Comparison of ENCODE assay signal across 23 cellular contexts in the genomic region with DNA sequence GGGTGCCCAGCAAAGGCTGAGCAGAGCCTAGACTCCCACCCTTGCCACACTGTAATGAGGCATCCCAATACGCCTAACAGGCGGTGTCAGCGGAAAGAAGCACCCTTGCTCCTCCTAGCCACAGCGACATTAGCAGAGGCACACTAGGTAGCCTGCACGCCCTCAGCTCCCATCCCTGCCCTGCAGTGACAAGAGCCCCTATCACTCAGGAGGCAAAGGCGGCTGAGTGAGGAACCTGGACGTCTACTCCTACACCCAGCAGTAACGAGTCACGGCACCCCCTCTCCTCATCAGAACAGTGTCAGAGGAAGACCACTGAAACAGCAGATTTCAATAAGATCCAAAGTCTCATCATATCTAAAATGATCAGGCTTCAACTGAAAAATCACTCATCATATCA. TPM values are rescaled to one million over a fixed set of nuclear protein-coding genes. Genes with fewer than 3 reads are reported as not detected.
DNase-seq lines count a peak whose midpoint lies in the region; ATAC-seq, FAIRE-seq and TF ChIP-seq lines count a peak whose summit lies in the region.
"Had no signal": no experiment of that assay in that cellular context is flagged by ENCODE, and none has a peak within 500 bp of the region (broad histone marks: within the 10 kb centered on the region; RNA-seq: fewer than 3 reads in every experiment).

No MANE protein-coding gene starts in this region.

- H3K4me3 Mint-ChIP-seq in effector memory CD8-positive, alpha-beta T cell: no peak overlapping the region

- H3K4me3 ChIP-seq in HepG2 (replicated peaks in 1 of 3; ENCODE audit: insufficient read depth in 1 of 3, low read depth in 2 of 3, low read length in 3 of 3): no peak overlapping the region
- H3K4me3 ChIP-seq in right lobe of liver: no peak overlapping the region
- H3K4me3 ChIP-seq: SJCRH30 had no signal

- no peaks in the 10 kb centered on the region for H3K79me2 ChIP-seq in HepG2 (ENCODE audit: insufficient read depth, low read length)

- FAIRE-seq in HepG2 (lab: Jason Lieb, UNC): no peak
- FAIRE-seq: D721Med, G401.6, HTR-8/SVneo had no signal

- H3K36me3 Mint-ChIP-seq in effector memory CD8-positive, alpha-beta T cell (ENCODE audit: insufficient read depth): peaks cover 48% of the 10 kb centered on the region

- H3K36me3 ChIP-seq in HepG2 (replicated peaks in 1 of 2; ENCODE audit: control insufficient read depth in 1 of 2, insufficient read depth in 2 of 2, low read length in 2 of 2) (peaks cover 27 to 70% of the 10 kb centered on the region in 2 experiments), right lobe of liver (peaks cover 0 to 61% (median 24%) of the 10 kb centered on the region in 4 donors)

- POLR2A ChIA-PET in HepG2 (lab: Yijun Ruan, JAX): no interaction called here

- TF ChIP-seq EP300 in HepG2 (IDR thresholded peaks at IDR 0.05; ENCODE audit: low read depth in 2 of 2, low read length in 2 of 2): no peak
- no peak for TF ChIP-seq EP300 in HepG2 (CRISPR knock-in tag; IDR thresholded peaks at IDR 0.05; ENCODE audit: borderline replicate concordance)

- no peak for TF ChIP-seq CTCF in HepG2 (CRISPR knock-in tag; IDR thresholded peaks at IDR 0.05)
- no peak for TF ChIP-seq CTCF in right lobe of liver (IDR thresholded peaks at IDR 0.05)

- H3K27ac ChIP-seq in HepG2 (ENCODE audit: extremely low read length, insufficient read depth, low read length): no peak overlapping the region
- no peak overlapping the region for H3K27ac ChIP-seq in right lobe of liver
- H3K27ac ChIP-seq: SJCRH30 had no signal

- ATAC-seq in HepG2 (no peak), right lobe of liver (no peak), HG02840 (IDR thresholded peaks at IDR 0.05; ENCODE audit: low FRiP score, unreplicated experiment) (no peak)
- no peak for ATAC-seq in effector memory CD8-positive, alpha-beta T cell (replicated peaks)
- ATAC-seq: PC-3 had no signal

- BruUV-seq in HepG2 (replicated peaks; lab: Mats Ljungman, UMichigan): no TSS peak

- no peak for TF ChIP-seq RAD21 in HepG2 (CRISPR knock-in tag; IDR thresholded peaks at IDR 0.05)

- no peak overlapping the region for H3K9ac ChIP-seq in HepG2 (ENCODE audit: insufficient read depth, low read depth, low read length)

- no peaks in the 10 kb centered on the region for H4K20me1 ChIP-seq in HepG2 (ENCODE audit: insufficient read depth, low read length)

- no peaks in the 10 kb centered on the region for H3K27me3 ChIP-seq in HepG2 (ENCODE audit: control insufficient read depth in 1 of 2, insufficient read depth in 2 of 2, low read length in 2 of 2)
- no peaks in the 10 kb centered on the region for H3K27me3 ChIP-seq in right lobe of liver
- H3K27me3 ChIP-seq: SJCRH30 had no signal

- no peak for TF ChIP-seq POLR2A in HepG2 (IDR thresholded peaks at IDR 0.05; ENCODE audit: insufficient read depth in 1 of 2, low read depth in 2 of 2, low read length in 2 of 2)
- TF ChIP-seq POLR2A in right lobe of liver (IDR thresholded peaks at IDR 0.05): no peak

- WGBS in HepG2 (ENCODE audit: low lambda C conversion rate): 96% methylated on average over 9 of the region's 9 CpGs
- 84% methylated on average over 5 of the region's 9 CpGs for WGBS in right lobe of liver (ENCODE audit: insufficient coverage, low coverage, low lambda C conversion rate, missing lambda C conversion rate)

- no peaks in the 10 kb centered on the region for H3K27me3 Mint-ChIP-seq in effector memory CD8-positive, alpha-beta T cell

- H3K27ac Mint-ChIP-seq in effector memory CD8-positive, alpha-beta T cell: peak overlapping the region; percentile 27 to 64

- DNase-seq in activated CD8-positive, alpha-beta memory T cell treated with anti-CD3 and anti-CD28 coated beads for 24 hours: peak; percentile 42
- no peak for DNase-seq in activated CD8-positive, alpha-beta memory T cell treated with anti-CD3 and anti-CD28 coated beads, Interleukin-2, amount 50 U/mL, for 48 hours
- DNase-seq in HepG2 (ENCODE audit: low spot score): no peak
- DNase-seq in right lobe of liver: no peak
- DNase-seq in effector memory CD8-positive, alpha-beta T cell: no peak
- peak; percentile 58 for DNase-seq in posterior vena cava (ENCODE audit: low spot score)
- no peak for DNase-seq in NCI-H1105 (lab: John Stamatoyannopoulos, UW)
- DNase-seq: H7; KBM-7; MV-4-11; NCI-H1105 treated with DMSO at 0.1 percent for 48 hours; NCI-H146; NCI-H1930; NCI-H2107; NCI-H526; NCI-H82; NK-92 treated with Interleukin-12 subunit alpha and Interleukin-12 subunit beta, amount 100 ng/mL, for 24 hours; PC-3; SJCRH30 had no signal

- no peak overlapping the region for H2AFZ ChIP-seq in HepG2 (ENCODE audit: low read length)

- in situ Hi-C loops in HepG2 (cut with HindIII; ENCODE audit: extremely low pct_ligation_motif_present, low pct_unique_long_range_greater_than_20kb): no loop called here

- no peaks in the 10 kb centered on the region for H3K4me1 ChIP-seq in HepG2 (ENCODE audit: insufficient read depth, low read length)
- no peaks in the 10 kb centered on the region for H3K4me1 ChIP-seq in right lobe of liver
- H3K4me1 ChIP-seq: SJCRH30 had no signal

- no peaks in the 10 kb centered on the region for H3K9me3 ChIP-seq in HepG2 (ENCODE audit: low read length)
- H3K9me3 ChIP-seq in right lobe of liver: no peaks in the 10 kb centered on the region
- H3K9me3 ChIP-seq: SJCRH30 had no signal

- intact Hi-C loops in HepG2 (cut with micrococcal nuclease; ENCODE audit: unreplicated experiment) (no loop called here), right lobe of liver (cut with DNase I) (no loop called here), posterior vena cava (cut with DNase I) (loop anchor here in 1 of 2 donors (10.0 kb wide), 1 partner anchor 1473 kb away; no protein-coding TSS in a partner anchor)

- no peak overlapping the region for H3K4me2 ChIP-seq in HepG2 (ENCODE audit: low read depth, low read length)

- no peaks in the 10 kb centered on the region for H3K4me1 Mint-ChIP-seq in effector memory CD8-positive, alpha-beta T cell (ENCODE audit: low read depth in 2 of 2)

- CTCF ChIA-PET in HepG2 (lab: Yijun Ruan, JAX; ENCODE audit: low intra/inter-chr PET ratio, low total read pairs): no interaction called here

- H3K9me3 Mint-ChIP-seq in effector memory CD8-positive, alpha-beta T cell: no peaks in the 10 kb centered on the region

TF ChIP-seq in HepG2, 621 proteins besides CTCF, POLR2A, EP300 and RAD21:
- TF ChIP-seq ATF1 (CRISPR knock-in tag; IDR thresholded peaks at IDR 0.05) (no peak), RBM22 (optimal IDR thresholded peaks at IDR 0.05; ENCODE audit: low read length) (peak; percentile 37)
TF ChIP-seq in HepG2: peak in this region for 1.

RNA-seq across cellular contexts. Expression of a gene that starts 12.0 kb away (rescaled TPM):
- total RNA-seq in HepG2 (2016; rRNA removed; fragmentation: Illumina TruSeq; extraction: Trizol) (0.62 TPM in 1 of 2 replicates, not detected in the other), right lobe of liver (under 1 TPM; 0.22 to 0.61 (median 0.37) TPM), posterior vena cava (1 to 10 TPM in 1 of 2 donors, not detected in 1; 1.4 TPM)
- not detected in 2 replicates for total RNA-seq in HepG2 (2016; cell fraction: cytosol; rRNA removed; fragmentation: Illumina TruSeq; extraction: Trizol; ENCODE audit: low read depth)
- total RNA-seq in HepG2 (2016; cell fraction: insoluble cytoplasmic fraction; rRNA removed; fragmentation: Illumina TruSeq; extraction: Trizol): 0.09 and 0.52 TPM in 2 replicates
- total RNA-seq in HepG2 (2016; cell fraction: membrane; rRNA removed; fragmentation: Illumina TruSeq; extraction: Trizol): 0.25 and 0.55 TPM in 2 replicates
- not detected in 2 replicates for total RNA-seq in HepG2 (2016; cell fraction: nucleus; rRNA removed; fragmentation: Illumina TruSeq; extraction: Trizol)
- polyA plus RNA-seq in HepG2 (2011; rRNA removed): 0.12 and 0.34 TPM in 2 replicates
- polyA plus RNA-seq in HepG2 (2011; cell fraction: cytosol; rRNA removed): 0.14 and 0.36 TPM in 2 replicates
- 1.2 and 1.3 TPM in 2 replicates for polyA plus RNA-seq in HepG2 (2011; cell fraction: nucleus; rRNA removed)
- polyA plus RNA-seq in HepG2 (2012): not detected in 2 replicates
- polyA plus RNA-seq in HepG2 (2016; cell fraction: cytosol; fragmentation: Illumina TruSeq; extraction: Trizol; ENCODE audit: low read depth): 0.17 and 0.31 TPM in 2 replicates
- 0.41 and 0.70 TPM in 2 replicates for polyA plus RNA-seq in HepG2 (2016; cell fraction: insoluble cytoplasmic fraction; fragmentation: Illumina TruSeq; extraction: Trizol; ENCODE audit: low read depth)
- 0.14 TPM in 1 of 2 replicates, not detected in the other for polyA plus RNA-seq in HepG2 (2016; cell fraction: membrane; fragmentation: Illumina TruSeq; extraction: Trizol; ENCODE audit: low read depth)
- polyA plus RNA-seq in HepG2 (2016; cell fraction: nucleus; fragmentation: Illumina TruSeq; extraction: Trizol; ENCODE audit: insufficient read depth, low read depth): 2.8 and 3.0 TPM in 2 replicates
- polyA minus RNA-seq in HepG2 (2011; rRNA and poly(A)+ RNA removed; ENCODE audit: low replicate concordance): 0.35 TPM in 1 of 2 replicates, not detected in the other
- not detected in 2 replicates for polyA minus RNA-seq in HepG2 (2011; cell fraction: cytosol; rRNA and poly(A)+ RNA removed)
- 2.7 TPM in 1 of 2 replicates, not detected in the other for polyA minus RNA-seq in HepG2 (2011; cell fraction: nucleus; rRNA and poly(A)+ RNA removed)

RNA-seq across cellular contexts. Expression of a gene that starts 47.3 kb away (rescaled TPM):
- total RNA-seq in HepG2 (2016; rRNA removed; fragmentation: Illumina TruSeq; extraction: Trizol): 58.6 and 60.5 TPM in 2 replicates
- 50.1 and 52.6 TPM in 2 replicates for total RNA-seq in HepG2 (2016; cell fraction: cytosol; rRNA removed; fragmentation: Illumina TruSeq; extraction: Trizol; ENCODE audit: low read depth)
- 58.5 and 68.1 TPM in 2 replicates for total RNA-seq in HepG2 (2016; cell fraction: insoluble cytoplasmic fraction; rRNA removed; fragmentation: Illumina TruSeq; extraction: Trizol)
- total RNA-seq in HepG2 (2016; cell fraction: membrane; rRNA removed; fragmentation: Illumina TruSeq; extraction: Trizol): 68.2 and 70.2 TPM in 2 replicates
- 32.7 and 34.6 TPM in 2 replicates for total RNA-seq in HepG2 (2016; cell fraction: nucleus; rRNA removed; fragmentation: Illumina TruSeq; extraction: Trizol)
- 39.1 and 46.3 TPM in 2 replicates for polyA plus RNA-seq in HepG2 (2011; rRNA removed)
- polyA plus RNA-seq in HepG2 (2011; cell fraction: cytosol; rRNA removed): 28.2 and 43.8 TPM in 2 replicates
- polyA plus RNA-seq in HepG2 (2011; cell fraction: nucleus; rRNA removed): 10.7 and 15.9 TPM in 2 replicates
- 34.5 and 41.7 TPM in 2 replicates for polyA plus RNA-seq in HepG2 (2012)
- polyA plus RNA-seq in HepG2 (2016; cell fraction: cytosol; fragmentation: Illumina TruSeq; extraction: Trizol; ENCODE audit: low read depth): 41.8 and 44.8 TPM in 2 replicates
- 67.4 and 75.9 TPM in 2 replicates for polyA plus RNA-seq in HepG2 (2016; cell fraction: insoluble cytoplasmic fraction; fragmentation: Illumina TruSeq; extraction: Trizol; ENCODE audit: low read depth)
- 64.8 and 65.8 TPM in 2 replicates for polyA plus RNA-seq in HepG2 (2016; cell fraction: membrane; fragmentation: Illumina TruSeq; extraction: Trizol; ENCODE audit: low read depth)
- polyA plus RNA-seq in HepG2 (2016; cell fraction: nucleus; fragmentation: Illumina TruSeq; extraction: Trizol; ENCODE audit: insufficient read depth, low read depth): 54.4 and 60.7 TPM in 2 replicates
- polyA minus RNA-seq in HepG2 (2011; rRNA and poly(A)+ RNA removed; ENCODE audit: low replicate concordance): 18.7 and 23.5 TPM in 2 replicates
- polyA minus RNA-seq in HepG2 (2011; cell fraction: cytosol; rRNA and poly(A)+ RNA removed): 13.1 and 19.3 TPM in 2 replicates
- 17.9 and 19.8 TPM in 2 replicates for polyA minus RNA-seq in HepG2 (2011; cell fraction: nucleus; rRNA and poly(A)+ RNA removed)
- 10 to 100 TPM; 23.7 to 29.0 (median 26.2) TPM for total RNA-seq in right lobe of liver
- total RNA-seq in posterior vena cava: 10 to 100 TPM; 57.8 to 60.7 TPM

Comparison
In these comparisons a context has a peak if more than half of its experiments do, and no peak if none do; other contexts are left out.
1. DNase-seq: peak in activated CD8-positive, alpha-beta memory T cell treated with anti-CD3 and anti-CD28 coated beads for 24 hours (single experiment) and posterior vena cava (single experiment); none in activated CD8-positive, alpha-beta memory T cell treated with anti-CD3 and anti-CD28 coated beads, Interleukin-2, amount 50 U/mL, for 48 hours (single experiment), HepG2 (single experiment), right lobe of liver (0 of 3), effector memory CD8-positive, alpha-beta T cell (0 of 3) and NCI-H1105 (single experiment).